13 cellular contexts compared by ENCODE assay signal in genomic region chr16:14351647-14352046, GRCh38.
DNase-seq lines count a peak whose midpoint lies in the region; ATAC-seq and TF ChIP-seq lines count a peak whose summit lies in the region.
"Had no signal": no experiment of that assay in that cellular context is flagged by ENCODE, and none has a peak within 500 bp of the region (broad histone marks: within the 10 kb centered on the region; RNA-seq: fewer than 3 reads in every experiment).

No MANE protein-coding gene starts in this region.

- H3K4me3 Mint-ChIP-seq in GM23338 (no peak overlapping the region), T-cell (no peak overlapping the region)
- H3K4me3 Mint-ChIP-seq: CD4-positive, alpha-beta memory T cell had no signal

- H3K9me3 Mint-ChIP-seq in GM23338 (no peaks in the 10 kb centered on the region; the same call in 1 of the 3 replicates), T-cell (no peaks in the 10 kb centered on the region)

- no peak overlapping the region for H3K4me2 ChIP-seq in GM23338
- H3K4me2 ChIP-seq: A549 had no signal

- 89% methylated on average over 6 of the region's 6 CpGs for WGBS in thymus

- H3K36me3 ChIP-seq in GM23338 (ENCODE audit: insufficient read depth) = no peaks in the 10 kb centered on the region
- no peaks in the 10 kb centered on the region for H3K36me3 ChIP-seq in thymus (ENCODE audit: control insufficient read depth, insufficient read depth)
- H3K36me3 ChIP-seq: BE2C had no signal

- peaks cover 6% of the 10 kb centered on the region for H3K4me1 ChIP-seq in GM23338 (ENCODE audit: insufficient read depth)
- peaks cover 5% of the 10 kb centered on the region for H3K4me1 ChIP-seq in thymus (ENCODE audit: control insufficient read depth, insufficient read depth, low read length)
- H3K4me1 ChIP-seq: BE2C had no signal

- H3K9me2 ChIP-seq in GM23338 (ENCODE audit: insufficient read depth) = 0 out of 2 replicates have a peak, but pooled peaks cover 3% of the 10 kb centered on the region

- H3K27me3 ChIP-seq in GM23338 (ENCODE audit: insufficient read depth) (no peaks in the 10 kb centered on the region), thymus (ENCODE audit: control insufficient read depth, insufficient read depth) (no peaks in the 10 kb centered on the region)
- H3K27me3 ChIP-seq: BE2C had no signal

- H3K27ac ChIP-seq in GM23338 (ENCODE audit: low read depth) = no peak overlapping the region
- H3K27ac ChIP-seq in thymus (ENCODE audit: low read depth) = peak overlapping the region; percentile 18
- H3K27ac ChIP-seq: C4-2B, GM23248 had no signal

- no peaks in the 10 kb centered on the region for H3K79me2 ChIP-seq in GM23338 (replicated peaks; ENCODE audit: insufficient read depth)

- POLR2A ChIA-PET in T-cell (lab: Charles Lee) = no interaction called here

- H3K27me3 Mint-ChIP-seq in GM23338 (ENCODE audit: insufficient read depth, low read depth, poor library complexity) (peaks cover 9% of the 10 kb centered on the region), T-cell (peaks cover 0 to 1% of the 10 kb centered on the region in 2 donors)

- ATAC-seq in GM23338 (no peak), HG03280 (IDR thresholded peaks at IDR 0.05; ENCODE audit: unreplicated experiment) (no peak), T-cell (replicated peaks in 1 of 4) (no peak)
- ATAC-seq: A549 had no signal

- CTCF ChIA-PET in T-cell (lab: Charles Lee) = no interaction called here

- H3K4me1 Mint-ChIP-seq in GM23338 (peaks cover 10% of the 10 kb centered on the region), T-cell (peaks cover 8 to 10% (median 9%) of the 10 kb centered on the region in 3 donors)

- H2AFZ ChIP-seq in GM23338 = 0 out of 2 replicates have a peak overlapping the region, but pooled peaks have one; percentile 47
- H2AFZ ChIP-seq: GM23248 had no signal

- TF ChIP-seq CTCF in GM23338 (conservative IDR thresholded peaks at IDR 0.05; ENCODE audit: low read depth in 2 of 2) = no peak

- H3K27ac Mint-ChIP-seq in GM23338 (no peak overlapping the region), T-cell (no peak overlapping the region)
- H3K27ac Mint-ChIP-seq: CD4-positive, alpha-beta memory T cell had no signal

- H3K36me3 Mint-ChIP-seq in GM23338 (ENCODE audit: low read depth) = no peaks in the 10 kb centered on the region
- no peaks in the 10 kb centered on the region for H3K36me3 Mint-ChIP-seq in T-cell
- H3K36me3 Mint-ChIP-seq: CD4-positive, alpha-beta memory T cell had no signal

- H3F3A ChIP-seq in GM23338 (replicated peaks; ENCODE audit: low read depth) = no peaks in the 10 kb centered on the region

- H3K4me3 ChIP-seq in GM23338 = no peak overlapping the region
- H3K4me3 ChIP-seq in thymus (ENCODE audit: low read length) = no peak overlapping the region
- H3K4me3 ChIP-seq: A549, GM23248 had no signal

- H4K20me1 ChIP-seq in GM23338 (replicated peaks; ENCODE audit: insufficient read depth) = no peaks in the 10 kb centered on the region

- H3K9me3 ChIP-seq in thymus (ENCODE audit: control insufficient read depth) = no peaks in the 10 kb centered on the region
- H3K9me3 ChIP-seq: A549, BE2C had no signal

- DNase-seq in GM23338 (ENCODE audit: low spot score) (no peak), NCI-H526 treated with DMSO at 0.1 percent for 48 hours (lab: John Stamatoyannopoulos, UW) (peak; percentile 3), kidney tubule cell (ENCODE audit: low spot score) (peak; percentile 29), T-cell (no peak)
- DNase-seq: BE2C; CD4-positive, alpha-beta memory T cell; GF-D8; GM23248; H7 had no signal

TF ChIP-seq in GM23338, 12 proteins besides CTCF, POLR2A, EP300 and RAD21 (continues in another document):
- no peak for TF ChIP-seq POLR2AphosphoS5 (IDR thresholded peaks at IDR 0.05; ENCODE audit: low read depth)
- no peak for TF ChIP-seq EZH2 (IDR thresholded peaks at IDR 0.05; ENCODE audit: low read depth, unreplicated experiment)
- TF ChIP-seq ZNF114 (CRISPR knock-in tag; IDR thresholded peaks at IDR 0.05) = no peak
- TF ChIP-seq REST (IDR thresholded peaks at IDR 0.05; ENCODE audit: unreplicated experiment) = no peak
- TF ChIP-seq EZH2phosphoT487 (IDR thresholded peaks at IDR 0.05; ENCODE audit: unreplicated experiment) = no peak
- TF ChIP-seq CREB1 (CRISPR knock-in tag; IDR thresholded peaks at IDR 0.05; ENCODE audit: low read depth) = no peak
- TF ChIP-seq JUNB (IDR thresholded peaks at IDR 0.05; ENCODE audit: unreplicated experiment) = no peak
- TF ChIP-seq ZNF462 (CRISPR knock-in tag; IDR thresholded peaks at IDR 0.05) = no peak
- TF ChIP-seq ZNF331 (CRISPR knock-in tag; IDR thresholded peaks at IDR 0.05; ENCODE audit: low read depth) = no peak

Comparison
In these comparisons a context has a peak if more than half of its experiments do, and no peak if none do; other contexts are left out.
1. DNase-seq: peak in NCI-H526 treated with DMSO at 0.1 percent for 48 hours (single experiment) and kidney tubule cell (single experiment); none in GM23338 (single experiment) and T-cell (0 of 34).